In the genomic region with DNA sequence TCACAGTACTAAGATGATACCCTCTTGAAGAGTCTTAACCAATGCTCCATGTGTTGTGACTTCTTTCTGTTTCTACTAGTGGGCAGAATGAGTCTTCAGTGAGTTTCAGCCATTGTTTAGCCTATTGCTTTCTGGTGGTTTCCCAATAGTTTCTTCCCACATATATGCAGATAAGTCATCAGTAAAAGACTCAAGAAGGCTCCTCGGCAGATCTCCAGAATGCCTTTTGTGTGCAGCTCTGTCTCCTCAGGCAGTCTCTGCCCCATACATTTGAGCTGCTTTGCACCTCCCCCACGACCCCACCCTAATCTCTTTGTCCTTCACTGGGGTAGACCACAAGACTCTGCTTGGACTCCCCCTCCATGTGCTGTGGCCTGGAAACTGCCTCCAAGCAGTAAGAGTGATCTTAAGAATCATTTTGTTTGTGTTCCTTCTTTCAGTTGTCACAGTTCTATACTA, we compare ENCODE assay signal across 8 cellular contexts.
DNase-seq lines count a peak whose midpoint lies in the region; ATAC-seq and TF ChIP-seq lines count a peak whose summit lies in the region.

No MANE protein-coding gene starts in this region.

- H3K27me3 Mint-ChIP-seq in T-helper 17 cell (peaks cover 5% of the 10 kb centered on the region), glutamatergic neuron (ENCODE audit: unreplicated experiment) (peaks cover 2% of the 10 kb centered on the region)
- H3K27me3 Mint-ChIP-seq in CD4-positive, alpha-beta memory T cell: no peaks in the 10 kb centered on the region

- peak overlapping the region; percentile 5 for H2AFZ ChIP-seq in ACC112 (ENCODE audit: low read length, unreplicated experiment)

- intact Hi-C loops in CD4-positive, alpha-beta memory T cell (cut with micrococcal nuclease): no loop called here

- H3K27ac Mint-ChIP-seq in T-helper 17 cell (no peak overlapping the region), glutamatergic neuron (ENCODE audit: unreplicated experiment) (peak overlapping the region; percentile 94)
- peak overlapping the region in 3 of 7 donors; percentile 2 to 81 (median 61) for H3K27ac Mint-ChIP-seq in CD4-positive, alpha-beta memory T cell

- no peaks in the 10 kb centered on the region for H3K27me3 ChIP-seq in ACC112 (ENCODE audit: insufficient read depth, low read length)
- H3K27me3 ChIP-seq in CD4-positive, alpha-beta memory T cell (ENCODE audit: insufficient read depth, low read length): no peaks in the 10 kb centered on the region

- H3K9me3 ChIP-seq in T-helper 17 cell (ENCODE audit: control insufficient read depth, low read length, poor library complexity, severe bottlenecking): no peaks in the 10 kb centered on the region
- no peaks in the 10 kb centered on the region for H3K9me3 ChIP-seq in CD4-positive, alpha-beta memory T cell (ENCODE audit: control insufficient read depth in 1 of 2, low read length in 2 of 2)

- POLR2A ChIA-PET in CD4-positive, alpha-beta memory T cell (lab: Charles Lee; ENCODE audit: partially characterized antibody): no interaction called here

- H3K79me2 ChIP-seq in ACC112 (ENCODE audit: control insufficient read depth, insufficient read depth, low read length, unreplicated experiment): no peaks in the 10 kb centered on the region

- H3K4me3 Mint-ChIP-seq in T-helper 17 cell (no peak overlapping the region), glutamatergic neuron (ENCODE audit: unreplicated experiment) (peak overlapping the region; percentile 40)
- H3K4me3 Mint-ChIP-seq in CD4-positive, alpha-beta memory T cell: peak overlapping the region in 1 of 8 donors; percentile 34

- DNase-seq in T-helper 17 cell: no peak
- DNase-seq in glutamatergic neuron: peak; percentile 42
- DNase-seq in NCI-H1694 treated with DMSO at 0.1 percent for 48 hours (lab: John Stamatoyannopoulos, UW): no peak
- no peak for DNase-seq in CD4-positive, alpha-beta memory T cell
- DNase-seq in DMS 273 treated with DMSO at 0.1 percent for 48 hours (lab: John Stamatoyannopoulos, UW): no peak

- peak; percentile 76 for ATAC-seq in GM21723 (IDR thresholded peaks at IDR 0.05; ENCODE audit: unreplicated experiment)
- ATAC-seq in T-helper 17 cell: peak; percentile 44
- no peak for ATAC-seq in GM18870 (IDR thresholded peaks at IDR 0.05; ENCODE audit: unreplicated experiment)

- H3K4me1 Mint-ChIP-seq in T-helper 17 cell: peaks cover 8% of the 10 kb centered on the region
- H3K4me1 Mint-ChIP-seq in glutamatergic neuron (ENCODE audit: low read depth, unreplicated experiment): peaks cover 45% of the 10 kb centered on the region
- H3K4me1 Mint-ChIP-seq in CD4-positive, alpha-beta memory T cell: peaks cover 3 to 10% (median 7%) of the 10 kb centered on the region in 4 donors

- no peaks in the 10 kb centered on the region for H3K36me3 ChIP-seq in ACC112 (ENCODE audit: insufficient read depth, low read length)
- H3K36me3 ChIP-seq in CD4-positive, alpha-beta memory T cell (ENCODE audit: insufficient read depth, low read length): no peaks in the 10 kb centered on the region

- TF ChIP-seq CTCF in glutamatergic neuron (IDR thresholded peaks at IDR 0.05; ENCODE audit: partially characterized antibody, unreplicated experiment): no peak

- H3K4me3 ChIP-seq in ACC112 (ENCODE audit: low read depth, low read length): peak overlapping the region; percentile 13; the same call in 1 of the 2 replicates
- no peak overlapping the region for H3K4me3 ChIP-seq in CD4-positive, alpha-beta memory T cell (ENCODE audit: low read length in 2 of 2)

- H3K36me3 Mint-ChIP-seq in T-helper 17 cell (ENCODE audit: low read depth): peaks cover 5% of the 10 kb centered on the region
- H3K36me3 Mint-ChIP-seq in glutamatergic neuron (ENCODE audit: unreplicated experiment): peaks cover 4% of the 10 kb centered on the region
- H3K36me3 Mint-ChIP-seq in CD4-positive, alpha-beta memory T cell: peaks cover 2 to 12% of the 10 kb centered on the region in 2 donors

- peaks cover 6% of the 10 kb centered on the region for H3K9me3 Mint-ChIP-seq in glutamatergic neuron (ENCODE audit: unreplicated experiment)
- H3K9me3 Mint-ChIP-seq in CD4-positive, alpha-beta memory T cell: peaks cover 2 to 16% (median 12%) of the 10 kb centered on the region in 8 donors

- CTCF ChIA-PET in CD4-positive, alpha-beta memory T cell (lab: Charles Lee; ENCODE audit: partially characterized antibody): interaction anchor here (0.6 kb wide), 1 partner anchor 1086 kb away, joined by 3 read pairs; no protein-coding TSS in a partner anchor

- peaks cover 34% of the 10 kb centered on the region for H3K4me1 ChIP-seq in ACC112 (ENCODE audit: control insufficient read depth, insufficient read depth, low read length, unreplicated experiment)
- peaks cover under 1% of the 10 kb centered on the region for H3K4me1 ChIP-seq in CD4-positive, alpha-beta memory T cell (ENCODE audit: insufficient read depth, low read length)

- H3K27ac ChIP-seq in ACC112 (ENCODE audit: low read depth, low read length): peak overlapping the region; percentile 88
- no peak overlapping the region for H3K27ac ChIP-seq in CD4-positive, alpha-beta memory T cell (ENCODE audit: low read depth, low read length)
